Comparison of ENCODE assay signal across 8 cellular contexts in the genomic region with DNA sequence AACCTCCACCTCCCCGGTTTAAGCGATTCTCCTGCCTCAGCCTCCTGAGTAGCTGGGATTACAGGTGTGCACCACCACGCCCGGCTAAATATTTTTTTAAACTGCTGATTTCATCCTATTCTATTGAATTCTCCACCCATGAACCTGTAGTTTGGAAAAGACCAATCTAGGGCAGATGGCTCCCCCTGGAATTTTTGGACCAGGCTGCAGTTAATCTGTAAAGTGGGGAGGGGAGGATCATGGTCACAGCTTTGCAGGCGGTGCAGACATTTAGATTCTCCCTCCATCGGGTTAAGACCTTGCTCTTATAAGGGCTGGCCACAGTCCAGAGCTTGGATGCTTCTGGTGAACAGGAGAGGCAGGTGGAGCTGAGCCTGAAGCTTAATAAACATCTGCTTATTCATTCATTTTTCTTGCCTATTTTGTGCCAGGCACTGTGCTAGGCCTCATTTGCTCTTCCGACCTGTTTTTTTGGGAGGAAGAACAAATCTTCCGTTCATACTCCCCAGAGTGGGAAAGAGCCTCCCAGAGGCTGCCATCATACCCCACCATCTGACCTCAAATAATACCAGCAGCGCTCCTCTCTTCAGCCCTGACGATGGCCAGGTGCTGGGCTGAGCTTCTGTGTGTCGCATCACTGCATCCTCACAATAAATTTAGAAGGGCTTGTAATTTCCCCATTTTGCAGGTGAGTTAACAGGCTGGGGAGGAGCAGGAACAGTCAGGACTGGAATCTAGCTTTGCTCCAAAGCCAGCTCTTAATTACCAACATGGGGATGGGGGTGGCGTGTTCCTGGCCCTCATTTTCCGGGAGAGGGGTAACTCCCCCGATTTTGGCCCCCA. TPM values are rescaled to one million over a fixed set of nuclear protein-coding genes. Genes with fewer than 3 reads are reported as not detected.
DNase-seq lines count a peak whose midpoint lies in the region; ATAC-seq and TF ChIP-seq lines count a peak whose summit lies in the region.

No MANE protein-coding gene starts in this region.

- no peaks in the 10 kb centered on the region for H3K27me3 ChIP-seq in smooth muscle cell (ENCODE audit: low read depth)

- no peaks in the 10 kb centered on the region for H3K9me3 ChIP-seq in smooth muscle cell (replicated peaks; ENCODE audit: low read depth)

- H4K20me1 ChIP-seq in smooth muscle cell (ENCODE audit: low read depth) = no peaks in the 10 kb centered on the region

- H3K79me2 ChIP-seq in smooth muscle cell (ENCODE audit: low read depth) = peaks cover 45% of the 10 kb centered on the region

- H3K4me1 ChIP-seq in smooth muscle cell (ENCODE audit: low read depth) = peaks cover 19% of the 10 kb centered on the region

- H3K4me3 ChIP-seq in fibroblast of the aortic adventitia (ENCODE audit: low read depth, low read length) (peak overlapping the region; percentile 80), smooth muscle cell (peak overlapping the region; percentile 99)

- H2AFZ ChIP-seq in smooth muscle cell (ENCODE audit: low read depth) = peak overlapping the region; percentile 80

- H3K27ac ChIP-seq in smooth muscle cell (ENCODE audit: low read depth) = peak overlapping the region; percentile 61

- ATAC-seq in HG03159 (IDR thresholded peaks at IDR 0.05; ENCODE audit: unreplicated experiment) = no peak

- 50% methylated on average over 14 of the region's 14 CpGs for WGBS in smooth muscle cell (ENCODE audit: low lambda C conversion rate)

- peak overlapping the region; percentile 90 for H3K9ac ChIP-seq in smooth muscle cell (ENCODE audit: low read depth)

- DNase-seq in NCI-H2107 treated with DMSO at 0.1 percent for 48 hours (lab: John Stamatoyannopoulos, UW; ENCODE audit: unreplicated experiment) = peak; percentile 39
- no peak for DNase-seq in NCI-H2107 (lab: John Stamatoyannopoulos, UW)
- peak; percentile 53 for DNase-seq in RPMI8226
- no peak for DNase-seq in fibroblast of the aortic adventitia (ENCODE audit: low read depth)
- DNase-seq in smooth muscle cell (lab: John Stamatoyannopoulos, UW; ENCODE audit: unreplicated experiment) = no peak
- DNase-seq in AG08396 (ENCODE audit: low spot score) = no peak
- no peak for DNase-seq in kidney tubule cell (ENCODE audit: low spot score)

- peak overlapping the region; percentile 99 for H3K4me2 ChIP-seq in smooth muscle cell

- H3K36me3 ChIP-seq in smooth muscle cell (ENCODE audit: low read depth) = no peaks in the 10 kb centered on the region

- peaks cover 12% of the 10 kb centered on the region for H3F3A ChIP-seq in smooth muscle cell (ENCODE audit: low read depth)

- no peak for TF ChIP-seq CTCF in fibroblast of the aortic adventitia (IDR thresholded peaks at IDR 0.05; ENCODE audit: insufficient read depth, low read length)
- no peak for TF ChIP-seq CTCF in smooth muscle cell (IDR thresholded peaks at IDR 0.05; ENCODE audit: borderline replicate concordance, insufficient read depth, poor library complexity, severe bottlenecking)

RNA-seq across cellular contexts. Expression of a gene that starts 0.9 kb away (rescaled TPM):
- 8.5 and 16.0 TPM in 2 replicates for total RNA-seq in fibroblast of the aortic adventitia (ENCODE audit: low replicate concordance)
- 6.9 and 7.7 TPM in 2 replicates for total RNA-seq in smooth muscle cell
- polyA plus RNA-seq in smooth muscle cell = 18.3 and 24.8 TPM in 2 replicates

RNA-seq across cellular contexts. Expression of a gene that starts 3.7 kb away (rescaled TPM):
- total RNA-seq in fibroblast of the aortic adventitia (ENCODE audit: low replicate concordance) = 13.9 and 41.5 TPM in 2 replicates
- 6.8 and 10.0 TPM in 2 replicates for total RNA-seq in smooth muscle cell
- polyA plus RNA-seq in smooth muscle cell = 21.4 and 22.0 TPM in 2 replicates

RNA-seq across cellular contexts. Expression of a gene that starts 6.3 kb away (rescaled TPM):
- total RNA-seq in fibroblast of the aortic adventitia (ENCODE audit: low replicate concordance) = 6.3 and 10.0 TPM in 2 replicates
- total RNA-seq in smooth muscle cell = 6.2 and 11.9 TPM in 2 replicates
- 68.8 and 76.8 TPM in 2 replicates for polyA plus RNA-seq in smooth muscle cell

RNA-seq across cellular contexts. Expression of a gene that starts 7.7 kb away (rescaled TPM):
- total RNA-seq in fibroblast of the aortic adventitia (ENCODE audit: low replicate concordance) (69.5 and 71.4 TPM in 2 replicates), smooth muscle cell (70.7 and 75.0 TPM in 2 replicates)
- 8.4 and 14.4 TPM in 2 replicates for polyA plus RNA-seq in smooth muscle cell

RNA-seq across cellular contexts. Expression of a gene that starts 22.7 kb away (rescaled TPM):
- total RNA-seq in fibroblast of the aortic adventitia (ENCODE audit: low replicate concordance) (2.8 and 4.8 TPM in 2 replicates), smooth muscle cell (3.1 and 3.8 TPM in 2 replicates)
- 7.2 and 7.3 TPM in 2 replicates for polyA plus RNA-seq in smooth muscle cell

Comparison
In these comparisons a context has a peak if more than half of its experiments do, and no peak if none do; other contexts are left out.
1. DNase-seq: peak in NCI-H2107 treated with DMSO at 0.1 percent for 48 hours (single experiment) and RPMI8226 (single experiment); none in NCI-H2107 (single experiment), fibroblast of the aortic adventitia (single experiment), smooth muscle cell (single experiment), AG08396 (single experiment) and kidney tubule cell (single experiment).